9 cellular contexts compared by ENCODE assay signal in genomic region chr10:17597386-17597785, GRCh38.
"Had no signal": no experiment of that assay in that cellular context is flagged by ENCODE, and none has a peak within 500 bp of the region (broad histone marks: within the 10 kb centered on the region; RNA-seq: fewer than 3 reads in every experiment).

No MANE protein-coding gene starts in this region.

- H3K27ac ChIP-seq: KMS-11 had no signal

- ATAC-seq: GM23338, HCT116 had no signal

- H2AFZ ChIP-seq: GM23338 had no signal

- FAIRE-seq: H1, H54, HTR-8/SVneo had no signal

- H3K4me2 ChIP-seq: GM23338, KMS-11 had no signal

- DNase-seq: H9, HFFc6, KBM-7 had no signal

- H3K4me3 ChIP-seq: GM23338 had no signal

- H3K9ac ChIP-seq: KMS-11 had no signal
